In the genomic region with DNA sequence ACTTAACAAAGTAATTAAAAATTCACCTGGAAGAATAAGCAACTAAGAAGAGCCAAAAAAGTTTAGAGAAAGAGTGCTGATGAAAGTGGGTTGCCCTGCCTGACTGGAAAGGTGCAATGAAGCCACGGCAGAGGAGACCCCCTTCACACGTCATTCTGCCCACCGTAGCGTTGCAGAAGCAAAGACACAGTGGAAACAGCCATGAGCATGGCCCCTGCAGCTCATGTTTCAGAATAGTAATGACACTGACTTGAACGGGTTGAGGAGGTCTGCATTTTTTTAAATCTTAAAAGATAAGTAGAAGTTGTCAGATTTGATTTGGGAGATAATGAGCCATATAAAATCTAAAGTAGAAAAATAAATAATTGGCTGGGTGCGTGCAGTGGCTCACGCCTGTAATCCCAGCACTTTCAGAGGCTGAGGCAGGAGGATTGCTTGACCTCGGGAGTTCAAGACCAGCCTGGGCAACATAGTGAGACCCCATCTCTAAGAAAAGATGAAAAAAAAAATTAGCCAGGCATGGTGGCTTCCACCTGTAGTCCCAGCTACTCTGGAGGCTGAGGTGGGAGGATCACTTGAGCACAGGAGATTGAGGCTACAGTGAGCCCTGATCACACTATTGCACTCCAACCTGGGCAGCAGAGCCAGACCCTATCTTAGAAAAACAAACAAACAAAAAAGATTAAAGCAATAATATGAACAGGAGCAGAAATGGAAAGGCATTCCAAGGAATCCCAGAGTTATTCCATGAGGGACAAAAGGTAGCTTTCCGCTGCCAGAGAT, we compare ENCODE assay signal across 25 cellular contexts.
"Had no signal": no experiment of that assay in that cellular context is flagged by ENCODE, and none has a peak within 500 bp of the region (broad histone marks: within the 10 kb centered on the region; RNA-seq: fewer than 3 reads in every experiment).

No MANE protein-coding gene starts in this region.

- H3K4me1 Mint-ChIP-seq: central memory CD8-positive, alpha-beta T cell; naive B cell; stimulated activated memory B cell treated with anti-CD40 and anti-IgM and Interleukin-4, amounts not matched to agents 10 μg/mL and 1 μg/mL and 100 μg/mL, for 72 hours had no signal

- H3K36me3 ChIP-seq: gastrocnemius medialis, right lobe of liver, uterus, WERI-Rb-1 had no signal

- H3K4me3 ChIP-seq: gastrocnemius medialis, hepatocyte, right lobe of liver, uterus had no signal

- H3K4me3 Mint-ChIP-seq: activated CD4-positive, alpha-beta memory T cell treated with anti-CD3 and anti-CD28 coated beads for 36 hours; activated CD4-positive, alpha-beta T cell treated with anti-CD3 and anti-CD28 coated beads, Interleukin-2, amount 10 ng/mL, durations not matched to agents 24 days and 14 days; activated T-cell treated with anti-CD3 and anti-CD28 coated beads, Interleukin-2, amount 50 U/mL, for 24 hours; central memory CD8-positive, alpha-beta T cell; effector memory CD8-positive, alpha-beta T cell; mesothelial cell of epicardium; stimulated activated memory B cell treated with anti-CD40 and anti-IgM and Interleukin-4, amounts not matched to agents 10 μg/mL and 1 μg/mL and 100 μg/mL, for 72 hours; stimulated activated naive CD8-positive, alpha-beta T cell treated with anti-CD3 and anti-CD28 coated beads, Interleukin-15, amount 100 ng/mL, for 72 hours; T-helper 1 cell treated with Interleukin-12 subunit alpha and Interleukin-12 subunit beta and Interleukin-4 antibody, amounts not matched to agents 30 μg/mL and 1 μg/mL, for 36 hours; type B pancreatic cell had no signal

- H3K36me3 Mint-ChIP-seq: activated CD4-positive, alpha-beta memory T cell treated with anti-CD3 and anti-CD28 coated beads for 36 hours; stimulated activated memory B cell treated with anti-CD40 and anti-IgM and Interleukin-4, amounts not matched to agents 10 μg/mL and 1 μg/mL and 100 μg/mL, for 72 hours had no signal

- H3K27me3 ChIP-seq: gastrocnemius medialis, hepatocyte, right lobe of liver, uterus had no signal

- H3K27ac ChIP-seq: gastrocnemius medialis, hepatocyte, right lobe of liver, uterus, WERI-Rb-1 had no signal

- DNase-seq: activated CD4-positive, alpha-beta memory T cell treated with anti-CD3 and anti-CD28 coated beads for 36 hours; activated CD4-positive, alpha-beta T cell treated with anti-CD3 and anti-CD28 coated beads, Interleukin-2, amount 10 ng/mL, durations not matched to agents 24 days and 14 days; activated CD4-positive, CD25-positive, alpha-beta regulatory T cell treated with anti-CD3 and anti-CD28 coated beads, Interleukin-2, amount 50 U/mL, for 72 hours; activated CD8-positive, alpha-beta memory T cell treated with anti-CD3 and anti-CD28 coated beads, Interleukin-2, amount 50 U/mL, for 48 hours; activated gamma-delta T cell treated with Interleukin-2 at 50 U/mL for 16 hours; activated naive CD4-positive, alpha-beta T cell treated with anti-CD3 and anti-CD28 coated beads, Interleukin-2, amount 50 U/mL, for 16 hours; activated T-cell treated with anti-CD3 and anti-CD28 coated beads, Interleukin-2, amount 50 U/mL, for 24 hours; effector memory CD8-positive, alpha-beta T cell; erythroblast; naive B cell; stimulated activated CD4-positive, alpha-beta T cell treated with anti-CD3 and anti-CD28 coated beads, Interleukin-4, amount 100 ng/mL, for 4 hours; stimulated activated CD8-positive, alpha-beta memory T cell treated with anti-CD3 and anti-CD28 coated beads, Interleukin-4, amount 100 ng/mL, for 48 hours; stimulated activated naive CD8-positive, alpha-beta T cell treated with anti-CD3 and anti-CD28 coated beads, Interleukin-15, amount 100 ng/mL, for 72 hours; SW 1271; T-helper 9 cell; uterus; WERI-Rb-1 had no signal

- H3K27ac Mint-ChIP-seq: activated CD4-positive, alpha-beta memory T cell treated with anti-CD3 and anti-CD28 coated beads for 36 hours; effector memory CD8-positive, alpha-beta T cell; mesothelial cell of epicardium; stimulated activated memory B cell treated with anti-CD40 and anti-IgM and Interleukin-4, amounts not matched to agents 10 μg/mL and 1 μg/mL and 100 μg/mL, for 72 hours; T-helper 1 cell treated with Interleukin-12 subunit alpha and Interleukin-12 subunit beta and Interleukin-4 antibody, amounts not matched to agents 30 μg/mL and 1 μg/mL, for 36 hours; type B pancreatic cell had no signal

- H3K9me3 ChIP-seq: gastrocnemius medialis, right lobe of liver, uterus had no signal

- H3K4me1 ChIP-seq: gastrocnemius medialis, right lobe of liver, uterus had no signal

- ATAC-seq: effector memory CD8-positive, alpha-beta T cell; gastrocnemius medialis; stimulated activated memory B cell treated with anti-CD40 and anti-IgM and Interleukin-4, amounts not matched to agents 10 μg/mL and 1 μg/mL and 100 μg/mL, for 72 hours; stimulated activated naive CD8-positive, alpha-beta T cell treated with anti-CD3 and anti-CD28 coated beads, Interleukin-15, amount 100 ng/mL, for 72 hours had no signal

- H3K27me3 Mint-ChIP-seq: activated CD4-positive, alpha-beta memory T cell treated with anti-CD3 and anti-CD28 coated beads for 36 hours; activated CD4-positive, alpha-beta T cell treated with anti-CD3 and anti-CD28 coated beads, Interleukin-2, amount 10 ng/mL, durations not matched to agents 24 days and 14 days; activated T-cell treated with anti-CD3 and anti-CD28 coated beads, Interleukin-2, amount 50 U/mL, for 24 hours; central memory CD8-positive, alpha-beta T cell; effector memory CD8-positive, alpha-beta T cell; naive B cell; stimulated activated memory B cell treated with anti-CD40 and anti-IgM and Interleukin-4, amounts not matched to agents 10 μg/mL and 1 μg/mL and 100 μg/mL, for 72 hours; stimulated activated naive CD8-positive, alpha-beta T cell treated with anti-CD3 and anti-CD28 coated beads, Interleukin-15, amount 100 ng/mL, for 72 hours; type B pancreatic cell had no signal

- H3K9me3 Mint-ChIP-seq: activated CD4-positive, alpha-beta memory T cell treated with anti-CD3 and anti-CD28 coated beads for 36 hours; activated CD4-positive, alpha-beta T cell treated with anti-CD3 and anti-CD28 coated beads, Interleukin-2, amount 10 ng/mL, durations not matched to agents 24 days and 14 days; activated T-cell treated with anti-CD3 and anti-CD28 coated beads, Interleukin-2, amount 50 U/mL, for 24 hours; central memory CD8-positive, alpha-beta T cell; effector memory CD8-positive, alpha-beta T cell; mesothelial cell of epicardium; naive B cell; stimulated activated memory B cell treated with anti-CD40 and anti-IgM and Interleukin-4, amounts not matched to agents 10 μg/mL and 1 μg/mL and 100 μg/mL, for 72 hours; stimulated activated naive CD8-positive, alpha-beta T cell treated with anti-CD3 and anti-CD28 coated beads, Interleukin-15, amount 100 ng/mL, for 72 hours; T-helper 1 cell treated with Interleukin-12 subunit alpha and Interleukin-12 subunit beta and Interleukin-4 antibody, amounts not matched to agents 30 μg/mL and 1 μg/mL, for 36 hours; type B pancreatic cell had no signal
